Comparison of ENCODE assay signal across 15 cellular contexts in genomic region chr4:6703786-6704185, GRCh38. TPM values are rescaled to one million over a fixed set of nuclear protein-coding genes. Genes with fewer than 3 reads are reported as not detected.
DNase-seq lines count a peak whose midpoint lies in the region; ATAC-seq and TF ChIP-seq lines count a peak whose summit lies in the region.
"Had no signal": no experiment of that assay in that cellular context is flagged by ENCODE, and none has a peak within 500 bp of the region (broad histone marks: within the 10 kb centered on the region; RNA-seq: fewer than 3 reads in every experiment).

No MANE protein-coding gene starts in this region.

- TF ChIP-seq CTCF in LNCaP clone FGC (IDR thresholded peaks at IDR 0.05; ENCODE audit: control insufficient read depth, extremely low read depth, insufficient read depth) (no peak), choroid plexus epithelial cell (conservative IDR thresholded peaks at IDR 0.05; ENCODE audit: low read depth, low read length) (no peak)

- H3K4me3 ChIP-seq in LNCaP clone FGC (ENCODE audit: low read depth, low read length) (peak overlapping the region; percentile 23), choroid plexus epithelial cell (ENCODE audit: low read depth, low read length) (no peak overlapping the region)
- H3K4me3 ChIP-seq: lower lobe of right lung, stomach had no signal

- H3K4me3 Mint-ChIP-seq in activated T-cell treated with anti-CD3 and anti-CD28 coated beads, Interleukin-2, amount 50 U/mL, for 4 hours, result no peak overlapping the region
- H3K4me3 Mint-ChIP-seq: dendritic cell treated with granulocyte-macrophage colony-stimulating factor and Interleukin-4, amounts not matched to agents 40 ng/mL and 50 ng/mL, for 4 days had no signal

- no peaks in the 10 kb centered on the region for H3K27me3 Mint-ChIP-seq in activated T-cell treated with anti-CD3 and anti-CD28 coated beads, Interleukin-2, amount 50 U/mL, for 4 hours (ENCODE audit: low read depth)
- H3K27me3 Mint-ChIP-seq: dendritic cell treated with granulocyte-macrophage colony-stimulating factor and Interleukin-4, amounts not matched to agents 40 ng/mL and 50 ng/mL, for 4 days had no signal

- H3K9me3 Mint-ChIP-seq in activated T-cell treated with anti-CD3 and anti-CD28 coated beads, Interleukin-2, amount 50 U/mL, for 4 hours, result no peaks in the 10 kb centered on the region
- H3K9me3 Mint-ChIP-seq: dendritic cell treated with granulocyte-macrophage colony-stimulating factor and Interleukin-4, amounts not matched to agents 40 ng/mL and 50 ng/mL, for 4 days had no signal

- H3K36me3 Mint-ChIP-seq in activated T-cell treated with anti-CD3 and anti-CD28 coated beads, Interleukin-2, amount 50 U/mL, for 4 hours (ENCODE audit: insufficient read depth), result peaks cover 46% of the 10 kb centered on the region

- DNase-seq in activated T-cell treated with anti-CD3 and anti-CD28 coated beads, Interleukin-2, amount 50 U/mL, for 4 hours, result no peak
- no peak for DNase-seq in activated T-cell treated with anti-CD3 and anti-CD28 coated beads, Interleukin-2, amount 50 U/mL, for 48 hours
- DNase-seq in LNCaP clone FGC (ENCODE audit: low read depth) (peak; percentile 50), choroid plexus epithelial cell (ENCODE audit: low read depth) (peak; percentile 50), renal cortical epithelial cell (ENCODE audit: low read depth) (peak; percentile 33), NCI-H1105 (lab: John Stamatoyannopoulos, UW) (no peak)
- DNase-seq: lower lobe of right lung, NCI-H1048, NCI-H2171, SIG-M5, stomach had no signal

- ATAC-seq in activated T-cell treated with anti-CD3 and anti-CD28 coated beads, Interleukin-2, amount 50 U/mL, for 4 hours, result peak; percentile 45 to 61
- no peak for ATAC-seq in HG03439 (IDR thresholded peaks at IDR 0.05; ENCODE audit: unreplicated experiment)
- ATAC-seq in GM18861 (IDR thresholded peaks at IDR 0.05; ENCODE audit: unreplicated experiment), result no peak
- ATAC-seq: lower lobe of right lung had no signal

- peaks cover 69% of the 10 kb centered on the region for H3K4me1 Mint-ChIP-seq in activated T-cell treated with anti-CD3 and anti-CD28 coated beads, Interleukin-2, amount 50 U/mL, for 4 hours (ENCODE audit: low read depth)

RNA-seq across cellular contexts. Expression of gene MRFAP1L1, which starts 5.9 kb away (rescaled TPM):
- total RNA-seq in activated T-cell treated with anti-CD3 and anti-CD28 coated beads, Interleukin-2, amount 50 U/mL, for 4 hours, result 10 to 100 TPM; 47.0 to 53.2 (median 52.4) TPM
- total RNA-seq in renal cortical epithelial cell, result 43.8 and 109 TPM in 2 replicates

RNA-seq across cellular contexts. Expression of gene S100P, which starts 10.1 kb away (rescaled TPM):
- total RNA-seq in activated T-cell treated with anti-CD3 and anti-CD28 coated beads, Interleukin-2, amount 50 U/mL, for 4 hours, result 1 to 10 TPM in 2 of 3 donors, not detected in 1; 1.3 to 2.8 TPM
- 0.17 TPM in 1 of 2 replicates, not detected in the other for total RNA-seq in renal cortical epithelial cell
- total RNA-seq: astrocyte had no signal

RNA-seq across cellular contexts. Expression of gene BLOC1S4, which starts 12.2 kb away (rescaled TPM):
- 10 to 100 TPM; 24.4 to 27.4 (median 26.0) TPM for total RNA-seq in activated T-cell treated with anti-CD3 and anti-CD28 coated beads, Interleukin-2, amount 50 U/mL, for 4 hours
- 18.1 and 21.2 TPM in 2 replicates for total RNA-seq in renal cortical epithelial cell

Comparison
In these comparisons a context has a peak if more than half of its experiments do, and no peak if none do; other contexts are left out.
1. ATAC-seq: peak in activated T-cell treated with anti-CD3 and anti-CD28 coated beads, Interleukin-2, amount 50 U/mL, for 4 hours (2 of 2); none in HG03439 (single experiment) and GM18861 (single experiment).
2. DNase-seq: peak in LNCaP clone FGC (single experiment), choroid plexus epithelial cell (single experiment) and renal cortical epithelial cell (single experiment); none in activated T-cell treated with anti-CD3 and anti-CD28 coated beads, Interleukin-2, amount 50 U/mL, for 4 hours (single experiment), activated T-cell treated with anti-CD3 and anti-CD28 coated beads, Interleukin-2, amount 50 U/mL, for 48 hours (0 of 2) and NCI-H1105 (single experiment).